In the genomic region with DNA sequence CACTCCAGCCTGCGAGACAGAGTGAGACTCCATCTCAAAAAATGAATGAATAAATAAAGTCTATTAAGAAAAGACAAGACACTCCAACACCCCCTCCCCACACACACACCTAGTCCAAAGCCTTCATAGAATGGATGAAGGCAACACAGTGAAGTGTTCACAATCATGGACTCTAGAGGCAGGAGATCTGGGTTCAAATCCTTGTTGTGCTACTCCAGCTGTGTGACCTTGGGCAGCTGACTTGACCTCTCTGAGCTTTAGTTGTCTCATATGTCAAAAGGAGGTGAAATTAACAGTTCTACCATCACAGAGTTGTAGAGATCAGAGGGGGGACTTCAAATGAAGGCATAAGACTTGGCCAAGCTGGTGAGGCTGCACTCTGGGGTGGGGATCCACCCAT, we compare ENCODE assay signal across 8 cellular contexts.
"Had no signal": no experiment of that assay in that cellular context is flagged by ENCODE, and none has a peak within 500 bp of the region (broad histone marks: within the 10 kb centered on the region; RNA-seq: fewer than 3 reads in every experiment).

No MANE protein-coding gene starts in this region.

- H3K27ac ChIP-seq: KMS-11 had no signal

- H3K36me3 ChIP-seq: HAP-1 had no signal

- H3K9ac ChIP-seq: KMS-11 had no signal

- H3K9me3 ChIP-seq: HAP-1 had no signal

- ATAC-seq: GM23338 had no signal

- FAIRE-seq: HTR-8/SVneo had no signal

- H3K4me3 ChIP-seq: GM23338, HAP-1 had no signal

- H3K4me2 ChIP-seq: GM23338, KMS-11 had no signal

- DNase-seq: H7, HFFc6, Karpas-422, KBM-7 had no signal

- H3K4me1 ChIP-seq: HAP-1 had no signal
